ENCODE assay signal across 9 cellular contexts in the genomic region with DNA sequence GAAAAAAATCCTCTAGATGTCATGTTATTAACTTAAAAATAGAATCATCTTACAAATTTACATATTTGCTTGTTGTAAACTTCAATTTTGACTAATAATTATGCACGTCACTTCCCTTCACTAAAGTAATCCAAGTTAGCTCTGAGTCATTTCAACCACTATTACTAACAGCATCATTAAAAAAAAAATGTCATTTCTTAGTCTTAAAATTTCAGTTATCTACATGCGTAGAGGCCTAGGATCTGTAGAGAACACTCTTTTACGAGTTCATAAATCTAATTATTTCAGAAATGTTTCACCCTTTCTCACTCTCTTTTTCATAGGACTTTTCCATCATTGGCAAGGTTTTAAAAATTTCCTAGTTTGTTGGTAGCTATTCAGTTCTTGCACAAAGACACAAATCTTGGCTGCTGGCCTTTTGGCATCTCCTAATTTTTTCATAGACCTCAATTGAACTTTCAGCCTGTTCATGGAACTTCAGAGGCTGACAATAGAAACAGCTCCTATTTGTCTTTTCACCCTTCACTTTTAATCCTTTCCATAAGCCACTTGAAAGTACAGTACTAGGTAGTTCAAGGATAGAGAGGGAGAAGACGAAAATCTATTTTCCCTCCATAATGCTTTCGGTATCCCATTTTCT.
DNase-seq lines count a peak whose midpoint lies in the region; ATAC-seq and TF ChIP-seq lines count a peak whose summit lies in the region.
"Had no signal": no experiment of that assay in that cellular context is flagged by ENCODE, and none has a peak within 500 bp of the region (broad histone marks: within the 10 kb centered on the region; RNA-seq: fewer than 3 reads in every experiment).

No MANE protein-coding gene starts in this region.

- H3K9ac ChIP-seq in GM23248 (peak overlapping the region; percentile 53), stomach smooth muscle (ENCODE audit: low read length in 2 of 2) (peak overlapping the region in 1 of 2 donors; percentile 2)

- H3K4me1 ChIP-seq in GM23248 (ENCODE audit: insufficient read depth) (peaks cover 24% of the 10 kb centered on the region), left ventricle myocardium inferior (peaks cover 26% of the 10 kb centered on the region), stomach smooth muscle (ENCODE audit: control insufficient read depth, insufficient read depth, low read length) (peaks cover 17% of the 10 kb centered on the region)

- no peaks in the 10 kb centered on the region for H3K36me3 ChIP-seq in GM23248 (ENCODE audit: low read depth)
- no peaks in the 10 kb centered on the region for H3K36me3 ChIP-seq in left ventricle myocardium inferior
- H3K36me3 ChIP-seq in stomach smooth muscle (ENCODE audit: control insufficient read depth in 2 of 2, insufficient read depth in 2 of 2, low read length in 2 of 2): no peaks in the 10 kb centered on the region

- in situ Hi-C loops in GM23248 (cut with MboI) (loop anchor here (5.0 kb wide), 1 partner anchor 158 kb away; no protein-coding TSS in a partner anchor), astrocyte of the cerebellum (cut with HindIII; ENCODE audit: low sequenced_read_pairs) (loop anchor here (25.0 kb wide), 1 partner anchor 737 kb away; no protein-coding TSS in a partner anchor), KBM-7 (cut with MboI; ENCODE audit: low pct_unique_long_range_greater_than_20kb, low sequenced_read_pairs) (no loop called here)

- no peaks in the 10 kb centered on the region for H3K79me2 ChIP-seq in GM23248 (ENCODE audit: insufficient read depth)

- H3K9me2 ChIP-seq in GM23248 (ENCODE audit: insufficient read depth): no peaks in the 10 kb centered on the region

- peak overlapping the region; percentile 73 for H3K4me2 ChIP-seq in GM23248 (ENCODE audit: unreplicated experiment)

- H3K27ac ChIP-seq in GM23248 (peak overlapping the region; percentile 81), left ventricle myocardium inferior (replicated peaks) (peak overlapping the region; percentile 74), stomach smooth muscle (ENCODE audit: low read length) (peak overlapping the region; percentile 56)

- intact Hi-C loops in left ventricle myocardium inferior (cut with micrococcal nuclease): loop anchor here (5.0 to 10.0 kb wide), 3 partner anchors 55 to 335 kb away; no protein-coding TSS in a partner anchor

- peaks cover 23% of the 10 kb centered on the region for H3F3A ChIP-seq in GM23248 (ENCODE audit: insufficient read depth)

- H3K4me3 ChIP-seq in GM23248 (peak overlapping the region; percentile 23; the same call in 1 of the 2 replicates), astrocyte of the cerebellum (ENCODE audit: low read depth, low read length) (no peak overlapping the region), left ventricle myocardium inferior (no peak overlapping the region), stomach smooth muscle (ENCODE audit: low read length in 2 of 2) (no peak overlapping the region)

- DNase-seq in GM23248 (peak; percentile 91), astrocyte of the cerebellum (ENCODE audit: low read depth) (peak; percentile 54), left ventricle myocardium inferior (no peak), GM19238 (ENCODE audit: insufficient read length, low spot score) (no peak), KBM-7 (no peak)
- no peak for DNase-seq in stimulated activated naive CD8-positive, alpha-beta T cell treated with anti-CD3 and anti-CD28 coated beads, Interleukin-15, Interleukin-2, amounts not matched to agents 100 U/mL and 50 U/mL, for 24 hours
- DNase-seq: stimulated activated CD4-positive, alpha-beta T cell treated with anti-CD3 and anti-CD28 coated beads, Interleukin-1b, Interleukin-23, amount 100 ng/mL, for 48 hours had no signal

- ATAC-seq in stimulated activated naive CD8-positive, alpha-beta T cell treated with anti-CD3 and anti-CD28 coated beads, Interleukin-15, Interleukin-2, amounts not matched to agents 100 U/mL and 50 U/mL, for 24 hours: no peak
- ATAC-seq in GM18907 (IDR thresholded peaks at IDR 0.05; ENCODE audit: unreplicated experiment): no peak

- H2AFZ ChIP-seq in GM23248: peak overlapping the region; percentile 75

- no peak for TF ChIP-seq CTCF in astrocyte of the cerebellum (IDR thresholded peaks at IDR 0.05; ENCODE audit: low read depth, low read length, missing control alignments)
- TF ChIP-seq CTCF in left ventricle myocardium inferior (IDR thresholded peaks at IDR 0.05; ENCODE audit: borderline replicate concordance): no peak

- H3K9me3 ChIP-seq in GM23248 (ENCODE audit: low read depth): no peaks in the 10 kb centered on the region
- H3K9me3 ChIP-seq in left ventricle myocardium inferior (replicated peaks): no peaks in the 10 kb centered on the region
- no peaks in the 10 kb centered on the region for H3K9me3 ChIP-seq in stomach smooth muscle (ENCODE audit: control insufficient read depth in 2 of 2, low read length in 2 of 2)

- H4K20me1 ChIP-seq in GM23248 (ENCODE audit: insufficient read depth): no peaks in the 10 kb centered on the region

- WGBS in GM23248 (ENCODE audit: low coverage in 1 of 2, low lambda C conversion rate in 2 of 2, missing lambda C conversion rate in 2 of 2), 2 experiments: 5 to 8% methylated on average over 5 of the region's 5 CpGs

- H3K27me3 ChIP-seq in GM23248 (replicated peaks; ENCODE audit: insufficient read depth) (no peaks in the 10 kb centered on the region), left ventricle myocardium inferior (ENCODE audit: low read depth) (no peaks in the 10 kb centered on the region), stomach smooth muscle (ENCODE audit: control insufficient read depth in 1 of 2, insufficient read depth in 2 of 2, low read length in 2 of 2) (no peaks in the 10 kb centered on the region)

Comparison
In these comparisons a context has a peak if more than half of its experiments do, and no peak if none do; other contexts are left out.
1. DNase-seq: peak in GM23248 (single experiment) and astrocyte of the cerebellum (single experiment); none in left ventricle myocardium inferior (single experiment), GM19238 (single experiment), stimulated activated naive CD8-positive, alpha-beta T cell treated with anti-CD3 and anti-CD28 coated beads, Interleukin-15, Interleukin-2, amounts not matched to agents 100 U/mL and 50 U/mL, for 24 hours (single experiment) and KBM-7 (single experiment).
2. Peak in every context shown above with its lines, with median percentiles within 50 percentile points of each other: H3K27ac ChIP-seq.